Comparison of ENCODE assay signal across 8 cellular contexts in the genomic region with DNA sequence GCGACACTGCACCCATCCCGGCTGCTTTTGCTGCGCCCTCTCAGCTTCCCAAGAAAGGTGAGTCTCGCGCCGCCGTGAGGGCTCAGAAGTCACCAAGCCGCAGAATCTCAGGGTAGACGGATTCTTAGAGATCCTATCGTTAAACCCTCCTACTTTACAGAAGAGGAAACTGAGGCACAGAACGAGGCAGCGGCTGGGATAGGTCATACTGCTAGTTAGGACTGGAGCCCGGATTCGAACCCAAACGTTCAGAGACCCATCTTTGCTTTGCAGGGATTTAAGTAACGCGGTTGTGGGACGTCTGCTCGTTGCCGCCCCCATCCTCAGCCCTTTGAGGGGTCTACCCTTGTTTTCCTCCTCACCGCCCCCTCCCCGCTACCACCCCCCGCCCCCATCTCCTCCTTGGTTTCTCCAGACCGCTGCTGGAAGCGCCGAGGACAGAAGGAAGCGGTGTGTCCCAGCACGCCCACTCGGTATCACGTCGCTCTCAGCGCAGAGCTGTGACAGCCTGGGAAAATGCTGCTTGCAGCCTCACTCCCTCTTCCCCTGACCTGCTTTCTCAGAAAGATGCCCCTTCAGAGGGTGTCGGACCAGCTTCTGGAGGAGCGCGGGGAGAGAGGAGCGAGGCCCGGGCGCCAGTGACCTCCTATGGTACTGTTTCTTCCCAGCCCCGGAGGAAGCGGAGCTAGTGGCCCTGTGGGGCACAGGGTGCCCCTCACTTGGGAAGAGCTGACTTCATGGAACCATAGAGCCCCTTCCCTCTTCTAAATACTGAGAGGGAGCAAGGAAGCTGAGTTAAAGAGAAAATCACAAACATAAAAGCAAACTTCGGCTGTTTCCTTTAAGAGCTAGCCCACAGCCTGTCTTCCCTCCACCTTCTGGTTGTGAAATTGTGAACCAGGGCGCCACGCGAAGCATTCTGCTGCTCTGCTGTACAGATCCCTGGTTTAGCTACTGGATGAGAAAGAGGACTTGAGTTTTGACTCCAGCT. TPM values are rescaled to one million over a fixed set of nuclear protein-coding genes. Genes with fewer than 3 reads are reported as not detected.
DNase-seq lines count a peak whose midpoint lies in the region; ATAC-seq and TF ChIP-seq lines count a peak whose summit lies in the region.

No MANE protein-coding gene starts in this region.

- DNase-seq in CD1c-positive myeloid dendritic cell (ENCODE audit: extremely low spot score) (peak; percentile 78), OCI-M1 (lab: John Stamatoyannopoulos, UW) (peak; percentile 58), foreskin fibroblast (peak; percentile 52 to 75), upper lobe of right lung (peak; percentile 83), NCI-H128 (lab: John Stamatoyannopoulos, UW; ENCODE audit: unreplicated experiment) (no peak)
- peak; percentile 76 for DNase-seq in activated effector memory CD4-positive, alpha-beta T cell treated with anti-CD3 and anti-CD28 coated beads, Interleukin-2, amount 50 U/mL, for 16 hours
- DNase-seq in natural killer cell treated with Interleukin-12 subunit alpha and Interleukin-12 subunit beta and Interleukin-15 and Interleukin-18, amount 100 ng/mL, for 72 hours (ENCODE audit: low spot score): no peak

- H3K36me3 ChIP-seq in upper lobe of right lung: no peaks in the 10 kb centered on the region

- peaks cover 35 to 43% of the 10 kb centered on the region in 2 donors for H3K4me1 Mint-ChIP-seq in natural killer cell treated with Interleukin-12 subunit alpha and Interleukin-12 subunit beta and Interleukin-15 and Interleukin-18, amount 100 ng/mL, for 72 hours (ENCODE audit: low read depth in 2 of 2)

- TF ChIP-seq CTCF in foreskin fibroblast (IDR thresholded peaks at IDR 0.05; ENCODE audit: low read depth, low read length) (no peak), upper lobe of right lung (IDR thresholded peaks at IDR 0.05) (no peak)

- no peaks in the 10 kb centered on the region for H3K9me3 Mint-ChIP-seq in natural killer cell treated with Interleukin-12 subunit alpha and Interleukin-12 subunit beta and Interleukin-15 and Interleukin-18, amount 100 ng/mL, for 72 hours

- ATAC-seq in GM21529 (IDR thresholded peaks at IDR 0.05; ENCODE audit: unreplicated experiment) (peak; percentile 13), upper lobe of right lung (peak; percentile 51)
- no peak for ATAC-seq in natural killer cell treated with Interleukin-12 subunit alpha and Interleukin-12 subunit beta and Interleukin-15 and Interleukin-18, amount 100 ng/mL, for 72 hours

- no peaks in the 10 kb centered on the region for H3K9me3 ChIP-seq in upper lobe of right lung

- intact Hi-C loops in upper lobe of right lung (cut with DNase I): no loop called here

- peaks cover 6% of the 10 kb centered on the region for H3K36me3 Mint-ChIP-seq in natural killer cell treated with Interleukin-12 subunit alpha and Interleukin-12 subunit beta and Interleukin-15 and Interleukin-18, amount 100 ng/mL, for 72 hours

- H3K27ac ChIP-seq in upper lobe of right lung: peak overlapping the region; percentile 85

- H3K27ac Mint-ChIP-seq in natural killer cell treated with Interleukin-12 subunit alpha and Interleukin-12 subunit beta and Interleukin-15 and Interleukin-18, amount 100 ng/mL, for 72 hours: peak overlapping the region; percentile 71 to 91

- no peaks in the 10 kb centered on the region for H3K27me3 ChIP-seq in upper lobe of right lung

- peak overlapping the region; percentile 85 for H3K4me3 Mint-ChIP-seq in natural killer cell treated with Interleukin-12 subunit alpha and Interleukin-12 subunit beta and Interleukin-15 and Interleukin-18, amount 100 ng/mL, for 72 hours

- H3K4me3 ChIP-seq in foreskin fibroblast (ENCODE audit: low read depth in 1 of 2, low read length in 2 of 2): peak overlapping the region; percentile 85 to 87
- H3K4me3 ChIP-seq in upper lobe of right lung: peak overlapping the region; percentile 87

- H3K4me1 ChIP-seq in upper lobe of right lung: peaks cover 8% of the 10 kb centered on the region

- peaks cover 3 to 4% of the 10 kb centered on the region in 2 donors for H3K27me3 Mint-ChIP-seq in natural killer cell treated with Interleukin-12 subunit alpha and Interleukin-12 subunit beta and Interleukin-15 and Interleukin-18, amount 100 ng/mL, for 72 hours

RNA-seq across cellular contexts. Expression of gene IL1RAP, which starts 0.6 kb away (rescaled TPM):
- total RNA-seq in natural killer cell treated with Interleukin-12 subunit alpha and Interleukin-12 subunit beta and Interleukin-15 and Interleukin-18, amount 100 ng/mL, for 72 hours: 10 to 100 TPM; 19.5 to 28.8 TPM
- total RNA-seq in upper lobe of right lung: 34.6 TPM

Comparison
In these comparisons a context has a peak if more than half of its experiments do, and no peak if none do; other contexts are left out.
1. DNase-seq: peak in CD1c-positive myeloid dendritic cell (single experiment), OCI-M1 (single experiment), activated effector memory CD4-positive, alpha-beta T cell treated with anti-CD3 and anti-CD28 coated beads, Interleukin-2, amount 50 U/mL, for 16 hours (single experiment), foreskin fibroblast (2 of 2) and upper lobe of right lung (single experiment); none in natural killer cell treated with Interleukin-12 subunit alpha and Interleukin-12 subunit beta and Interleukin-15 and Interleukin-18, amount 100 ng/mL, for 72 hours (single experiment) and NCI-H128 (single experiment).
2. ATAC-seq: peak in GM21529 (single experiment) and upper lobe of right lung (single experiment); none in natural killer cell treated with Interleukin-12 subunit alpha and Interleukin-12 subunit beta and Interleukin-15 and Interleukin-18, amount 100 ng/mL, for 72 hours (0 of 2).